10 cellular contexts compared by ENCODE assay signal in genomic region chr17:77741109-77741508, GRCh38.
DNase-seq lines count a peak whose midpoint lies in the region; ATAC-seq, FAIRE-seq and TF ChIP-seq lines count a peak whose summit lies in the region.
"Had no signal": no experiment of that assay in that cellular context is flagged by ENCODE, and none has a peak within 500 bp of the region (broad histone marks: within the 10 kb centered on the region; RNA-seq: fewer than 3 reads in every experiment).

No MANE protein-coding gene starts in this region.

- H3K79me1 ChIP-seq in trophoblast cell (ENCODE audit: low read length): no peaks in the 10 kb centered on the region

- no peak overlapping the region for H2BK12ac ChIP-seq in trophoblast cell (ENCODE audit: low read length)

- no peak overlapping the region for H3K4ac ChIP-seq in trophoblast cell (ENCODE audit: low read depth, low read length)

- H4K8ac ChIP-seq in trophoblast cell (ENCODE audit: low read depth, low read length): no peak overlapping the region

- ATAC-seq in A549 (no peak), HG03378 (IDR thresholded peaks at IDR 0.05; ENCODE audit: unreplicated experiment) (no peak), HG03521 (IDR thresholded peaks at IDR 0.05; ENCODE audit: unreplicated experiment) (no peak)

- H4K20me1 ChIP-seq in hepatocyte (ENCODE audit: insufficient read depth, poor library complexity, severe bottlenecking): no peaks in the 10 kb centered on the region

- no peak for TF ChIP-seq EP300 in A549 (IDR thresholded peaks at IDR 0.05)

- H3K4me1 ChIP-seq in A549 (no peaks in the 10 kb centered on the region), hepatocyte (ENCODE audit: insufficient read depth) (peaks cover 7% of the 10 kb centered on the region), trophoblast cell (ENCODE audit: control insufficient read depth in 1 of 2, insufficient read depth in 2 of 2, low read length in 2 of 2) (no peaks in the 10 kb centered on the region)
- H3K4me1 ChIP-seq: prostate gland had no signal

- no peak for TF ChIP-seq POLR2A in A549 (IDR thresholded peaks at IDR 0.05; ENCODE audit: low read length)

- DNase-seq in A549 (ENCODE audit: low read depth in 1 of 2, low spot score in 1 of 2): peak in 1 of 2 experiments; percentile 24
- peak in 1 of 2 experiments; percentile 8 for DNase-seq in HL-60 (ENCODE audit: low read depth in 1 of 2, low spot score in 1 of 2)
- peak; percentile 45 for DNase-seq in activated CD8-positive, alpha-beta memory T cell treated with anti-CD3 and anti-CD28 coated beads, Interleukin-2, amount 50 U/mL, for 4 hours
- no peak for DNase-seq in hepatocyte (ENCODE audit: low spot score)
- no peak for DNase-seq in NCI-H748 (lab: John Stamatoyannopoulos, UW; ENCODE audit: unreplicated experiment)
- no peak for DNase-seq in trophoblast cell
- DNase-seq: Right ventricle myocardium superior had no signal

- H3K14ac ChIP-seq in trophoblast cell (ENCODE audit: low read length): no peak overlapping the region

- H4K12ac ChIP-seq in trophoblast cell (ENCODE audit: low read depth, low read length): no peak overlapping the region

- H4K91ac ChIP-seq in trophoblast cell (ENCODE audit: low read depth, low read length): no peak overlapping the region

- no peak overlapping the region for H3K23ac ChIP-seq in trophoblast cell (ENCODE audit: low read length)

- H3K9ac ChIP-seq in trophoblast cell (ENCODE audit: low read length): no peak overlapping the region

- no peak overlapping the region for H2BK120ac ChIP-seq in trophoblast cell (ENCODE audit: insufficient read depth, low read length, poor library complexity)

- no peak overlapping the region for H3K4me3 ChIP-seq in A549
- H3K4me3 ChIP-seq in HL-60 (replicated peaks; ENCODE audit: insufficient read depth, low read length): no peak overlapping the region
- no peak overlapping the region for H3K4me3 ChIP-seq in hepatocyte
- H3K4me3 ChIP-seq in trophoblast cell (ENCODE audit: low read depth, low read length): no peak overlapping the region
- H3K4me3 ChIP-seq: prostate gland had no signal

- no peaks in the 10 kb centered on the region for H3K27me3 ChIP-seq in HL-60 (ENCODE audit: insufficient read depth, poor library complexity, severe bottlenecking)
- no peaks in the 10 kb centered on the region for H3K27me3 ChIP-seq in hepatocyte
- H3K27me3 ChIP-seq in trophoblast cell (ENCODE audit: insufficient read depth, low read length): no peaks in the 10 kb centered on the region

- no peaks in the 10 kb centered on the region for H3K9me2 ChIP-seq in hepatocyte (replicated peaks; ENCODE audit: insufficient read depth)

- H3K27ac ChIP-seq in A549: no peak overlapping the region
- no peak overlapping the region for H3K27ac ChIP-seq in HL-60 (replicated peaks)
- H3K27ac ChIP-seq in hepatocyte: no peak overlapping the region
- H3K27ac ChIP-seq in trophoblast cell (ENCODE audit: low read depth, low read length): no peak overlapping the region
- H3K27ac ChIP-seq: prostate gland had no signal

- no peak overlapping the region for H3K18ac ChIP-seq in trophoblast cell (ENCODE audit: low read length)

- FAIRE-seq in A549 (lab: Jason Lieb, UNC): no peak

- CTCF ChIA-PET in A549 (lab: Yijun Ruan, JAX): interaction anchor here (1.1 to 1.4 kb wide), 3 partner anchors 15 to 273 kb away, joined by 3 to 4 read pairs (median 4); no protein-coding TSS in a partner anchor

- H3K36me3 ChIP-seq in hepatocyte (replicated peaks; ENCODE audit: insufficient read depth, low read depth): no peaks in the 10 kb centered on the region
- H3K36me3 ChIP-seq in trophoblast cell (ENCODE audit: control insufficient read depth in 1 of 2, insufficient read depth in 2 of 2, low read length in 2 of 2): no peaks in the 10 kb centered on the region
- H3K36me3 ChIP-seq: prostate gland had no signal

- no peaks in the 10 kb centered on the region for H3K79me2 ChIP-seq in hepatocyte
- no peaks in the 10 kb centered on the region for H3K79me2 ChIP-seq in trophoblast cell (ENCODE audit: control insufficient read depth, insufficient read depth, low read length, poor library complexity)

- TF ChIP-seq RAD21 in A549 (conservative IDR thresholded peaks at IDR 0.05 in 1 of 2, IDR thresholded peaks at IDR 0.05 in 1 of 2): no peak; a peak in 1 of 5 replicates

- H3K9me3 ChIP-seq in A549: peaks cover 30% of the 10 kb centered on the region; the same call in 1 of the 3 replicates
- H3K9me3 ChIP-seq in hepatocyte (ENCODE audit: low read depth): no peaks in the 10 kb centered on the region
- peaks cover 6% of the 10 kb centered on the region for H3K9me3 ChIP-seq in trophoblast cell (ENCODE audit: insufficient read depth, low read depth, low read length)
- H3K9me3 ChIP-seq: prostate gland had no signal

- H2AFZ ChIP-seq in hepatocyte (no peak overlapping the region), trophoblast cell (ENCODE audit: insufficient read depth, low read length, poor library complexity) (no peak overlapping the region)

- POLR2A ChIA-PET in A549 (lab: Yijun Ruan, JAX): no interaction called here

- TF ChIP-seq CTCF in A549 (IDR thresholded peaks at IDR 0.05) (peak; percentile 27; the same call in 2 of the 3 replicates), HL-60 (IDR thresholded peaks at IDR 0.05; ENCODE audit: insufficient read depth, low read length) (peak; percentile 36), hepatocyte (IDR thresholded peaks at IDR 0.05; ENCODE audit: poor library complexity) (peak; percentile 26)

- 9% methylated on average over 8 of the region's 8 CpGs for WGBS in A549 (ENCODE audit: missing lambda C conversion rate)
- WGBS in hepatocyte (ENCODE audit: low lambda C conversion rate, missing lambda C conversion rate): 46% methylated on average over 8 of the region's 8 CpGs
- no CpG with 5 or more reads among the region's 8 CpGs for WGBS in trophoblast cell (ENCODE audit: extremely low coverage, insufficient coverage, insufficient read length)

- H2BK5ac ChIP-seq in trophoblast cell (ENCODE audit: low read depth, low read length, poor library complexity): no peak overlapping the region

- no peak overlapping the region for H2AK5ac ChIP-seq in trophoblast cell (ENCODE audit: low read length)

- H3K4me2 ChIP-seq in A549 (no peak overlapping the region), hepatocyte (no peak overlapping the region), trophoblast cell (ENCODE audit: low read length) (no peak overlapping the region)

TF ChIP-seq in A549, 52 proteins besides CTCF, POLR2A, EP300 and RAD21:
- TF ChIP-seq NPAS2 (CRISPR knock-in tag; IDR thresholded peaks at IDR 0.05; ENCODE audit: borderline replicate concordance) (no peak), ZNF302 (CRISPR knock-in tag; IDR thresholded peaks at IDR 0.05) (no peak), HDAC2 (IDR thresholded peaks at IDR 0.05) (no peak), EHF (CRISPR knock-in tag; IDR thresholded peaks at IDR 0.05) (no peak), ZSCAN20 (CRISPR knock-in tag; IDR thresholded peaks at IDR 0.05) (no peak), E2F6 (IDR thresholded peaks at IDR 0.05; ENCODE audit: borderline replicate concordance, low read depth) (no peak), BCL3 (IDR thresholded peaks at IDR 0.05) (no peak), ZC3H11A (IDR thresholded peaks at IDR 0.05) (no peak), CBX2 (IDR thresholded peaks at IDR 0.05; ENCODE audit: borderline replicate concordance, low read depth) (no peak), KDM5A (IDR thresholded peaks at IDR 0.05) (no peak), ATOH8 (CRISPR knock-in tag; IDR thresholded peaks at IDR 0.05; ENCODE audit: low read depth) (no peak), KDM1A (IDR thresholded peaks at IDR 0.05; ENCODE audit: low read depth) (no peak), MYC (IDR thresholded peaks at IDR 0.05; ENCODE audit: borderline replicate concordance, low read length) (no peak), HES2 (IDR thresholded peaks at IDR 0.05) (no peak)
